29 cellular contexts compared by ENCODE assay signal in the genomic region with DNA sequence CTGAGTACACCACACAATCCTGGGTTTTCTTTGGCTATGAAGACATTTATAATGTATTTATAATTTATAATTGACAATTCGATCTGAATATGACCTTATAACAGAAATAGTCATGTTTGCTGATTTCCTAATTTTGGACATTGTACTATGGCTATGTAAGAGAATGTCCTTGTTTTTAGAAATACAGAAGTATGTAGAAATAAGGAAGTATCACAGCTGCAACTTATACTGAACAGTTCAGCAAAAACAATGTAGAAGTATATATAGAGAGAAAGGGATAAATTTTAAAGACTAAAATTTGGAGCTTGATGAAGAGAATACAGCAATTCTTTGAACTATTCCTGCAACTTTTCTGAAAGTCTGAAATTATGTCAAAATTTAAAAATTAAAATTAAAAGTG. TPM values are rescaled to one million over a fixed set of nuclear protein-coding genes. Genes with fewer than 3 reads are reported as not detected.
"Had no signal": no experiment of that assay in that cellular context is flagged by ENCODE, and none has a peak within 500 bp of the region (broad histone marks: within the 10 kb centered on the region; RNA-seq: fewer than 3 reads in every experiment).

No MANE protein-coding gene starts in this region.

- H3K4me1 Mint-ChIP-seq: activated CD4-positive, alpha-beta T cell treated with anti-CD3 and anti-CD28 coated beads, Interleukin-2, amount 10 ng/mL, durations not matched to agents 7 days and 5 days; immature natural killer cell; memory B cell had no signal

- H3K27ac ChIP-seq: body of pancreas, cardiac muscle cell, hepatocyte, neutrophil, ovary, prostate gland, tibial artery, WERI-Rb-1 had no signal

- ATAC-seq: activated CD8-positive, alpha-beta T cell treated with anti-CD3 and anti-CD28 coated beads for 36 hours; body of pancreas; left lobe of liver had no signal

- H3K36me3 Mint-ChIP-seq: immature natural killer cell, memory B cell had no signal

- H3K9me3 ChIP-seq: body of pancreas, neutrophil, ovary, prostate gland, tibial artery had no signal

- H3K27ac Mint-ChIP-seq: activated CD4-positive, alpha-beta T cell treated with anti-CD3 and anti-CD28 coated beads, Interleukin-2, amount 10 ng/mL, durations not matched to agents 7 days and 5 days; activated CD8-positive, alpha-beta T cell treated with anti-CD3 and anti-CD28 coated beads for 36 hours; activated naive CD4-positive, alpha-beta T cell treated with anti-CD3 and anti-CD28 coated beads, Interleukin-2, amount 50 U/mL, for 24 hours; immature natural killer cell; memory B cell; nephron; stimulated activated naive CD8-positive, alpha-beta T cell treated with anti-CD3 and anti-CD28 coated beads, Interleukin-15, Interleukin-2, amounts not matched to agents 100 ng/mL and 50 ng/mL, for 24 hours had no signal

- H3K4me3 ChIP-seq: body of pancreas, cardiac muscle cell, hepatocyte, ovary, prostate gland, tibial artery had no signal

- H3K36me3 ChIP-seq: cardiac muscle cell, neutrophil, ovary, prostate gland, tibial artery, WERI-Rb-1 had no signal

- H3K9me3 Mint-ChIP-seq: activated CD4-positive, alpha-beta T cell treated with anti-CD3 and anti-CD28 coated beads, Interleukin-2, amount 10 ng/mL, durations not matched to agents 7 days and 5 days; activated CD8-positive, alpha-beta T cell treated with anti-CD3 and anti-CD28 coated beads for 36 hours; activated naive CD4-positive, alpha-beta T cell treated with anti-CD3 and anti-CD28 coated beads, Interleukin-2, amount 50 U/mL, for 24 hours; stimulated activated naive CD8-positive, alpha-beta T cell treated with anti-CD3 and anti-CD28 coated beads, Interleukin-15, Interleukin-2, amounts not matched to agents 100 ng/mL and 50 ng/mL, for 24 hours had no signal

- H3K4me1 ChIP-seq: body of pancreas, prostate gland had no signal

- H3K27me3 ChIP-seq: body of pancreas, cardiac muscle cell, hepatocyte, ovary had no signal

- H3K4me3 Mint-ChIP-seq: activated CD4-positive, alpha-beta T cell treated with anti-CD3 and anti-CD28 coated beads, Interleukin-2, amount 10 ng/mL, durations not matched to agents 7 days and 5 days; activated CD8-positive, alpha-beta T cell treated with anti-CD3 and anti-CD28 coated beads for 36 hours; activated naive CD4-positive, alpha-beta T cell treated with anti-CD3 and anti-CD28 coated beads, Interleukin-2, amount 50 U/mL, for 24 hours; immature natural killer cell; memory B cell; nephron; stimulated activated naive CD8-positive, alpha-beta T cell treated with anti-CD3 and anti-CD28 coated beads, Interleukin-15, Interleukin-2, amounts not matched to agents 100 ng/mL and 50 ng/mL, for 24 hours had no signal

- DNase-seq: activated CD4-positive, alpha-beta T cell treated with anti-CD3 and anti-CD28 coated beads, Interleukin-2, amount 10 ng/mL, durations not matched to agents 7 days and 5 days; activated CD4-positive, CD25-positive, alpha-beta regulatory T cell treated with anti-CD3 and anti-CD28 coated beads, Interleukin-2, amount 50 U/mL, for 72 hours; activated CD8-positive, alpha-beta T cell treated with anti-CD3 and anti-CD28 coated beads for 36 hours; activated gamma-delta T cell treated with Interleukin-2 at 50 U/mL for 16 hours; anterior cingulate cortex; body of pancreas; effector CD4-positive, alpha-beta T cell; erythroblast; foreskin melanocyte; glutamatergic neuron; immature natural killer cell; ovary; stimulated activated CD4-positive, alpha-beta T cell treated with anti-CD3 and anti-CD28 coated beads, Interleukin-12 subunit alpha, Interleukin-12 subunit beta, amount 100 ng/mL, for 4 hours; substantia nigra; tibial artery; WERI-Rb-1 had no signal

RNA-seq across cellular contexts. Expression of gene PRLHR, which starts 32.6 kb away (rescaled TPM):
- total RNA-seq: activated CD4-positive, alpha-beta T cell treated with anti-CD3 and anti-CD28 coated beads, Interleukin-2, amount 10 ng/mL, durations not matched to agents 7 days and 5 days; activated CD8-positive, alpha-beta T cell treated with anti-CD3 and anti-CD28 coated beads for 36 hours; body of pancreas; cardiac muscle cell; chondrocyte; hepatocyte; kidney epithelial cell; left lobe of liver; prostate gland; skeletal muscle tissue; T-helper 2 cell treated with Interferon-gamma antibody and Interleukin-4, amounts not matched to agents 100 ng/mL and 5 ng/mL, for 36 hours had no signal
- polyA plus RNA-seq: cardiac muscle cell, hepatocyte, immature natural killer cell had no signal
